13 cellular contexts compared by ENCODE assay signal in the genomic region with DNA sequence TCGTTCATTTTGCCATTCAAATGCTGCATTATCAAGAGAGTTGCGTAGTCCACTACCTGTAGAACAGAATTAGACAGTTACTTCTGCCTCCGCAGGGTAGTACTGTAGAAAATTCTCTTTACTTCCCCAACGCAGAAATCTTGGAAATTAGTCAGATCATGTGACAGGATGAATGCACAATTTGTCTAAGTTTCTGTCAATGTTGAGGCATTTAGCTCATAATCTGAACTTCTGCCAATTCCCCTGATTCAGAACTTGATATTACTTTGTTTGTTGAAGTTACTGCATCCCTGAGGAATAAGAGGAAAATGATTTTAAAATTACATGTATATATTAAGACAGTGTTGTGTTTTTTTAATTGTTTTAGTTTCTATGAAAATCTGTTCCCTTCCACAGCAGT.
A peak's percentile ranks its signal among the peaks of the same experiment; 100 is the strongest.
DNase-seq lines count a peak whose midpoint lies in the region; ATAC-seq and TF ChIP-seq lines count a peak whose summit lies in the region.
"Had no signal": no experiment of that assay in that cellular context is flagged by ENCODE, and none has a peak within 500 bp of the region (broad histone marks: within the 10 kb centered on the region; RNA-seq: fewer than 3 reads in every experiment).

No MANE protein-coding gene starts in this region.

- peak overlapping the region; percentile 77 for H3K27ac Mint-ChIP-seq in chondrocyte (ENCODE audit: unreplicated experiment)

- H3K27me3 ChIP-seq in AG04450 (ENCODE audit: control insufficient read depth, insufficient read depth, low read length) (no peaks in the 10 kb centered on the region), lower lobe of right lung (ENCODE audit: low read depth) (no peaks in the 10 kb centered on the region)
- H3K27me3 ChIP-seq: upper lobe of left lung had no signal

- intact Hi-C loops in lower lobe of right lung (cut with DNase I): no loop called here

- no peak overlapping the region for H3K27ac ChIP-seq in AG04450 (ENCODE audit: low read depth, low read length)
- H3K27ac ChIP-seq in lower lobe of right lung: no peak overlapping the region
- H3K27ac ChIP-seq: upper lobe of left lung had no signal

- no peak overlapping the region for H3K4me3 Mint-ChIP-seq in chondrocyte (ENCODE audit: unreplicated experiment)

- peaks cover 6% of the 10 kb centered on the region for H3K9me3 Mint-ChIP-seq in chondrocyte (ENCODE audit: low read depth)

- TF ChIP-seq CTCF in AG04450 (IDR thresholded peaks at IDR 0.05; ENCODE audit: low read depth, low read length) (no peak), chondrocyte (IDR thresholded peaks at IDR 0.05) (no peak), lower lobe of right lung (IDR thresholded peaks at IDR 0.05) (no peak)

- H3K27me3 Mint-ChIP-seq in chondrocyte (ENCODE audit: low read depth): no peaks in the 10 kb centered on the region

- H3K9me3 ChIP-seq in AG04450 (ENCODE audit: control insufficient read depth, insufficient read depth, low read length): no peaks in the 10 kb centered on the region
- no peaks in the 10 kb centered on the region for H3K9me3 ChIP-seq in lower lobe of right lung
- H3K9me3 ChIP-seq: upper lobe of left lung had no signal

- H3K36me3 ChIP-seq in lower lobe of right lung: peaks cover 4% of the 10 kb centered on the region

- ATAC-seq in lower lobe of right lung (no peak), GM18907 (IDR thresholded peaks at IDR 0.05; ENCODE audit: unreplicated experiment) (no peak)

- peaks cover 35% of the 10 kb centered on the region for H3K4me1 Mint-ChIP-seq in chondrocyte (ENCODE audit: low read depth)

- H3K36me3 Mint-ChIP-seq in chondrocyte (ENCODE audit: low read depth): no peaks in the 10 kb centered on the region

- no peak overlapping the region for H3K4me3 ChIP-seq in AG04450 (ENCODE audit: low read depth, low read length)
- no peak overlapping the region for H3K4me3 ChIP-seq in lower lobe of right lung
- H3K4me3 ChIP-seq: coronary artery, upper lobe of left lung had no signal

- CTCF ChIA-PET in AG04450 (lab: Charles Lee): interaction anchor here (0.6 kb wide), 1 partner anchor 27 kb away, joined by 3 read pairs; no protein-coding TSS in a partner anchor

- DNase-seq in AG04450 (ENCODE audit: low read depth, low spot score) (peak; percentile 53), LHCN-M2 (ENCODE audit: low read depth) (peak; percentile 74), chondrocyte (ENCODE audit: low spot score) (no peak), inferior parietal cortex (ENCODE audit: extremely low spot score) (peak; percentile 45), lower lobe of right lung (no peak)
- DNase-seq in NK-92 treated with Interleukin-12 subunit alpha and Interleukin-12 subunit beta, amount 100 ng/mL, for 24 hours (lab: John Stamatoyannopoulos, UW): no peak
- no peak for DNase-seq in stimulated activated naive CD4-positive, alpha-beta T cell (lab: John Stamatoyannopoulos, UW)
- DNase-seq: activated T-cell treated with anti-CD3 and anti-CD28 coated beads, Interleukin-2, amount 50 U/mL, for 1 hour; NCI-H1105; T1000; upper lobe of left lung had no signal

- H3K4me1 ChIP-seq in lower lobe of right lung: peaks cover 11% of the 10 kb centered on the region

- POLR2A ChIA-PET in AG04450 (lab: Yijun Ruan, JAX): no interaction called here

Comparison
In these comparisons a context has a peak if more than half of its experiments do, and no peak if none do; other contexts are left out.
1. DNase-seq: peak in AG04450 (single experiment), LHCN-M2 (single experiment) and inferior parietal cortex (single experiment); none in chondrocyte (single experiment), lower lobe of right lung (single experiment), NK-92 treated with Interleukin-12 subunit alpha and Interleukin-12 subunit beta, amount 100 ng/mL, for 24 hours (single experiment) and stimulated activated naive CD4-positive, alpha-beta T cell (0 of 6).